ENCODE assay signal across 1 cellular context in the genomic region with DNA sequence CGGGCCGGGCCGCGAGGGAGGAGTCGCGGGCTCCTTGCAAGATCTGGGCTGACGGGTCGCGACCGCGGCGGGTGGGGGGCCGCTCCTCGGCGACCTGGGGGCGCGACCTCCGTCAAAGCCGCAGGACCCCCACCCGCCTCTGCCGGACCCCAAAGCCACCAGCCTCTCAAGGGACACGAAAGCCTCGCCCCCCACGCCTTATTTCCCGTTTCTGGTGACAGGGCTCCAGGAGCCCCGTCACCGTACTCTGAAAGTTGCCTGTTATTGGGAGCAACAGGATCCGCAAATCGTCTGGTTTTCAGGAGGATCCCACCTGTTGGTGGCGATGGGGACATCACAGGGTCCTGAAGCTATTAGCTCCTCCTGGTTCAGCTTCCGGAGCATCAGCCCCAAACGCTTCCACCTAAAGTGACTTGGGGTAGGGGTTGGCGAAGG.
TF ChIP-seq lines count a peak whose summit lies in the region.

No MANE protein-coding gene starts in this region.

TF ChIP-seq in HepG2, 621 proteins besides CTCF, POLR2A, EP300 and RAD21 (continued from another document and continues in another):
- TF ChIP-seq HNRNPLL (IDR thresholded peaks at IDR 0.05; ENCODE audit: low read depth, low read length, poor library complexity, severe bottlenecking) (no peak), TBX2 (CRISPR knock-in tag; IDR thresholded peaks at IDR 0.05; ENCODE audit: borderline replicate concordance) (no peak), MAFK (conservative IDR thresholded peaks at IDR 0.05 in 1 of 2, IDR thresholded peaks at IDR 0.05 in 1 of 2; ENCODE audit: low read length in 2 of 2) (no peak), ZNF224 (CRISPR knock-in tag; IDR thresholded peaks at IDR 0.05) (no peak), TIGD3 (CRISPR knock-in tag; IDR thresholded peaks at IDR 0.05; ENCODE audit: borderline replicate concordance) (no peak), KAT8 (CRISPR knock-in tag; IDR thresholded peaks at IDR 0.05) (no peak), ZNF768 (CRISPR knock-in tag; IDR thresholded peaks at IDR 0.05) (0 out of 2 replicates have a peak, but pooled peaks have one; percentile 5), TAF15 (IDR thresholded peaks at IDR 0.05; ENCODE audit: low read depth, low read length, poor library complexity, severe bottlenecking) (no peak), FOSL1 (CRISPR knock-in tag; IDR thresholded peaks at IDR 0.05; ENCODE audit: borderline replicate concordance) (no peak), ZNF883 (CRISPR knock-in tag; IDR thresholded peaks at IDR 0.05; ENCODE audit: not compliant biosample characterization) (peak; percentile 10), ARHGAP35 (CRISPR knock-in tag; IDR thresholded peaks at IDR 0.05; ENCODE audit: borderline replicate concordance) (no peak), SATB2 (CRISPR knock-in tag; IDR thresholded peaks at IDR 0.05) (no peak), TBP (CRISPR knock-in tag; IDR thresholded peaks at IDR 0.05) (no peak), FUBP1 (CRISPR knock-in tag; IDR thresholded peaks at IDR 0.05; ENCODE audit: borderline replicate concordance) (no peak), YEATS2 (CRISPR knock-in tag; IDR thresholded peaks at IDR 0.05; ENCODE audit: borderline replicate concordance) (no peak), ZNF543 (CRISPR knock-in tag; IDR thresholded peaks at IDR 0.05) (peak; percentile 7; the same call in 1 of the 2 replicates), ZSCAN12 (CRISPR knock-in tag; IDR thresholded peaks at IDR 0.05) (0 out of 2 replicates have a peak, but pooled peaks have one; percentile 49), ZNF800 (CRISPR knock-in tag; IDR thresholded peaks at IDR 0.05) (no peak), ARID2 (CRISPR knock-in tag; IDR thresholded peaks at IDR 0.05; ENCODE audit: borderline replicate concordance) (no peak), HNRNPH1 (optimal IDR thresholded peaks at IDR 0.05; ENCODE audit: low read depth, low read length) (no peak), ZNF703 (CRISPR knock-in tag; IDR thresholded peaks at IDR 0.05; ENCODE audit: borderline replicate concordance) (0 out of 2 replicates have a peak, but pooled peaks have one; percentile 20), ZNF496 (CRISPR knock-in tag; IDR thresholded peaks at IDR 0.05; ENCODE audit: insufficient replicate concordance) (no peak), NFKBIZ (CRISPR knock-in tag; IDR thresholded peaks at IDR 0.05) (no peak), MBNL3 (CRISPR knock-in tag; conservative IDR thresholded peaks at IDR 0.05) (no peak), RXRA (CRISPR knock-in tag; IDR thresholded peaks at IDR 0.05) (no peak), ZNF20 (CRISPR knock-in tag; IDR thresholded peaks at IDR 0.05) (no peak), IKZF1 (IDR thresholded peaks at IDR 0.05) (no peak), SALL1 (CRISPR knock-in tag; IDR thresholded peaks at IDR 0.05) (0 out of 2 replicates have a peak, but pooled peaks have one; percentile 1), TOPORS (CRISPR knock-in tag; IDR thresholded peaks at IDR 0.05) (no peak), ZNF34 (CRISPR knock-in tag; IDR thresholded peaks at IDR 0.05; ENCODE audit: borderline replicate concordance) (no peak), RBM22 (optimal IDR thresholded peaks at IDR 0.05; ENCODE audit: low read length) (no peak), SNAI1 (CRISPR knock-in tag; IDR thresholded peaks at IDR 0.05; ENCODE audit: borderline replicate concordance) (peak; percentile 86), MTA3 (CRISPR knock-in tag; IDR thresholded peaks at IDR 0.05) (no peak), LCORL (IDR thresholded peaks at IDR 0.05) (no peak), LCORL (CRISPR knock-in tag; IDR thresholded peaks at IDR 0.05) (peak; percentile 32; the same call in 1 of the 2 replicates), ZNF615 (CRISPR knock-in tag; IDR thresholded peaks at IDR 0.05; ENCODE audit: borderline replicate concordance) (no peak), GABPA (IDR thresholded peaks at IDR 0.05; ENCODE audit: low read depth, low read length) (no peak), GABPA (CRISPR knock-in tag; IDR thresholded peaks at IDR 0.05; ENCODE audit: low read depth) (peak; percentile 46; the same call in 1 of the 2 replicates), CENPX (CRISPR knock-in tag; IDR thresholded peaks at IDR 0.05) (no peak), ZNF576 (CRISPR knock-in tag; IDR thresholded peaks at IDR 0.05) (0 out of 2 replicates have a peak, but pooled peaks have one; percentile 42), SMYD3 (CRISPR knock-in tag; IDR thresholded peaks at IDR 0.05) (no peak), ZIK1 (CRISPR knock-in tag; IDR thresholded peaks at IDR 0.05; ENCODE audit: borderline replicate concordance, low read depth) (no peak), SMARCE1 (IDR thresholded peaks at IDR 0.05; ENCODE audit: borderline replicate concordance) (no peak), AGO1 (IDR thresholded peaks at IDR 0.05; ENCODE audit: low read depth, low read length, poor library complexity, severe bottlenecking) (no peak), CSRNP2 (CRISPR knock-in tag; conservative IDR thresholded peaks at IDR 0.05; ENCODE audit: low read depth) (no peak), ZNF772 (CRISPR knock-in tag; IDR thresholded peaks at IDR 0.05) (no peak), BHLHE40 (IDR thresholded peaks at IDR 0.05; ENCODE audit: low read length) (no peak), ZNF232 (CRISPR knock-in tag; IDR thresholded peaks at IDR 0.05; ENCODE audit: borderline replicate concordance) (peak; percentile 6; the same call in 1 of the 2 replicates), MEIS2 (CRISPR knock-in tag; IDR thresholded peaks at IDR 0.05) (0 out of 2 replicates have a peak, but pooled peaks have one; percentile 2)
- TF ChIP-seq, protein P1, sequence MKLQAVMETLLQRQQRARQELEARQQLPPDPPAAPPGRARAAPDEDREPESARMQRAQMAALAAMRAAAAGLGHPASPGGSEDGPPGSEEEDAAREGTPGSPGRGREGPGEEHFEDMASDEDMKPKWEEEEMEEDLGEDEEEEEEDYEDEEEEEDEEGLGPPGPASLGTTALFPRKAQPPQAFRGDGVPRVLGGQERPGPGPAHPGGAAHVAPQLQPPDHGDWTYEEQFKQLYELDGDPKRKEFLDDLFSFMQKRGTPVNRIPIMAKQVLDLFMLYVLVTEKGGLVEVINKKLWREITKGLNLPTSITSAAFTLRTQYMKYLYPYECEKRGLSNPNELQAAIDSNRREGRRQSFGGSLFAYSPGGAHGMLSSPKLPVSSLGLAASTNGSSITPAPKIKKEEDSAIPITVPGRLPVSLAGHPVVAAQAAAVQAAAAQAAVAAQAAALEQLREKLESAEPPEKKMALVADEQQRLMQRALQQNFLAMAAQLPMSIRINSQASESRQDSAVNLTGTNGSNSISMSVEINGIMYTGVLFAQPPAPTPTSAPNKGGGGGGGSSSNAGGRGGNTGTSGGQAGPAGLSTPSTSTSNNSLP (IDR thresholded peaks at IDR 0.05; ENCODE audit: low read depth, low read length) = no peak
- TF ChIP-seq, protein P2, sequence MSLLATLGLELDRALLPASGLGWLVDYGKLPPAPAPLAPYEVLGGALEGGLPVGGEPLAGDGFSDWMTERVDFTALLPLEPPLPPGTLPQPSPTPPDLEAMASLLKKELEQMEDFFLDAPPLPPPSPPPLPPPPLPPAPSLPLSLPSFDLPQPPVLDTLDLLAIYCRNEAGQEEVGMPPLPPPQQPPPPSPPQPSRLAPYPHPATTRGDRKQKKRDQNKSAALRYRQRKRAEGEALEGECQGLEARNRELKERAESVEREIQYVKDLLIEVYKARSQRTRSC (CRISPR knock-in tag; IDR thresholded peaks at IDR 0.05; ENCODE audit: low read depth) = no peak
- TF ChIP-seq, protein P3, sequence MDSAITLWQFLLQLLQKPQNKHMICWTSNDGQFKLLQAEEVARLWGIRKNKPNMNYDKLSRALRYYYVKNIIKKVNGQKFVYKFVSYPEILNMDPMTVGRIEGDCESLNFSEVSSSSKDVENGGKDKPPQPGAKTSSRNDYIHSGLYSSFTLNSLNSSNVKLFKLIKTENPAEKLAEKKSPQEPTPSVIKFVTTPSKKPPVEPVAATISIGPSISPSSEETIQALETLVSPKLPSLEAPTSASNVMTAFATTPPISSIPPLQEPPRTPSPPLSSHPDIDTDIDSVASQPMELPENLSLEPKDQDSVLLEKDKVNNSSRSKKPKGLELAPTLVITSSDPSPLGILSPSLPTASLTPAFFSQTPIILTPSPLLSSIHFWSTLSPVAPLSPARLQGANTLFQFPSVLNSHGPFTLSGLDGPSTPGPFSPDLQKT (CRISPR knock-in tag; IDR thresholded peaks at IDR 0.05; ENCODE audit: borderline replicate concordance) = no peak
- TF ChIP-seq, protein P4, sequence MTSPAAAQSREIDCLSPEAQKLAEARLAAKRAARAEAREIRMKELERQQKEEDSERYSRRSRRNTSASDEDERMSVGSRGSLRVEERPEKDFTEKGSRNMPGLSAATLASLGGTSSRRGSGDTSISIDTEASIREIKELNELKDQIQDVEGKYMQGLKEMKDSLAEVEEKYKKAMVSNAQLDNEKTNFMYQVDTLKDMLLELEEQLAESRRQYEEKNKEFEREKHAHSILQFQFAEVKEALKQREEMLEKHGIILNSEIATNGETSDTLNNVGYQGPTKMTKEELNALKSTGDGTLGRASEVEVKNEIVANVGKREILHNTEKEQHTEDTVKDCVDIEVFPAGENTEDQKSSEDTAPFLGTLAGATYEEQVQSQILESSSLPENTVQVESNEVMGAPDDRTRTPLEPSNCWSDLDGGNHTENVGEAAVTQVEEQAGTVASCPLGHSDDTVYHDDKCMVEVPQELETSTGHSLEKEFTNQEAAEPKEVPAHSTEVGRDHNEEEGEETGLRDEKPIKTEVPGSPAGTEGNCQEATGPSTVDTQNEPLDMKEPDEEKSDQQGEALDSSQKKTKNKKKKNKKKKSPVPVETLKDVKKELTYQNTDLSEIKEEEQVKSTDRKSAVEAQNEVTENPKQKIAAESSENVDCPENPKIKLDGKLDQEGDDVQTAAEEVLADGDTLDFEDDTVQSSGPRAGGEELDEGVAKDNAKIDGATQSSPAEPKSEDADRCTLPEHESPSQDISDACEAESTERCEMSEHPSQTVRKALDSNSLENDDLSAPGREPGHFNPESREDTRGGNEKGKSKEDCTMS (CRISPR knock-in tag; conservative IDR thresholded peaks at IDR 0.05) = no peak
